13 cellular contexts compared by ENCODE assay signal in genomic region chrX:115268421-115268820, GRCh38. TPM values are rescaled to one million over a fixed set of nuclear protein-coding genes. Genes with fewer than 3 reads are reported as not detected.
DNase-seq lines count a peak whose midpoint lies in the region; TF ChIP-seq lines count a peak whose summit lies in the region.
"Had no signal": no experiment of that assay in that cellular context is flagged by ENCODE, and none has a peak within 500 bp of the region (broad histone marks: within the 10 kb centered on the region; RNA-seq: fewer than 3 reads in every experiment).

No MANE protein-coding gene starts in this region.

- no peaks in the 10 kb centered on the region for H3K36me3 ChIP-seq in breast epithelium
- H3K36me3 ChIP-seq: esophagus muscularis mucosa had no signal

- intact Hi-C loops in MCF 10A (cut with micrococcal nuclease) = no loop called here
- intact Hi-C loops in breast epithelium (cut with DNase I; ENCODE audit: low total_unique reads) = no loop called here

- H3K4me3 ChIP-seq in breast epithelium (no peak overlapping the region), NB4 (ENCODE audit: low read depth, low read length) (no peak overlapping the region), epithelial cell of proximal tubule (ENCODE audit: low read depth, low read length) (no peak overlapping the region)
- H3K4me3 ChIP-seq: esophagus muscularis mucosa had no signal

- POLR2A ChIA-PET in MCF 10A (lab: Yijun Ruan, JAX) = no interaction called here

- TF ChIP-seq POLR2A in breast epithelium (IDR thresholded peaks at IDR 0.05) = no peak
- no peak for TF ChIP-seq POLR2A in NB4 (IDR thresholded peaks at IDR 0.05; ENCODE audit: extremely low read depth, insufficient read length)

- CTCF ChIA-PET in MCF 10A (lab: Yijun Ruan, JAX) = no interaction called here

- TF ChIP-seq CTCF in MCF 10A (IDR thresholded peaks at IDR 0.05; ENCODE audit: unreplicated experiment) (no peak), breast epithelium (IDR thresholded peaks at IDR 0.05) (no peak), NB4 (IDR thresholded peaks at IDR 0.05; ENCODE audit: low read depth, low read length) (peak; percentile 16), epithelial cell of proximal tubule (conservative IDR thresholded peaks at IDR 0.05; ENCODE audit: low read depth, low read length) (peak; percentile 44), type B pancreatic cell (conservative IDR thresholded peaks at IDR 0.05) (peak; percentile 67)

- H3K9me3 Mint-ChIP-seq in MCF 10A (ENCODE audit: unreplicated experiment) (no peaks in the 10 kb centered on the region), type B pancreatic cell (no peaks in the 10 kb centered on the region)

- H3K27ac ChIP-seq in breast epithelium = no peak overlapping the region
- H3K27ac ChIP-seq: esophagus muscularis mucosa had no signal

- H3K36me3 Mint-ChIP-seq in MCF 10A (ENCODE audit: insufficient read depth, unreplicated experiment) (peaks cover 3% of the 10 kb centered on the region), type B pancreatic cell (no peaks in the 10 kb centered on the region)
- H3K36me3 Mint-ChIP-seq: naive B cell had no signal

- H3K4me3 Mint-ChIP-seq in MCF 10A (ENCODE audit: unreplicated experiment) = no peak overlapping the region
- no peak overlapping the region for H3K4me3 Mint-ChIP-seq in type B pancreatic cell
- H3K4me3 Mint-ChIP-seq: CD4-positive, alpha-beta T cell; naive B cell had no signal

- no peaks in the 10 kb centered on the region for H3K4me1 ChIP-seq in breast epithelium
- H3K4me1 ChIP-seq: esophagus muscularis mucosa had no signal

- H3K4me1 Mint-ChIP-seq in MCF 10A (ENCODE audit: insufficient read depth, unreplicated experiment) = no peaks in the 10 kb centered on the region
- H3K4me1 Mint-ChIP-seq in type B pancreatic cell (ENCODE audit: unreplicated experiment) = no peaks in the 10 kb centered on the region
- H3K4me1 Mint-ChIP-seq: naive B cell had no signal

- peaks cover 0 to 34% of the 10 kb centered on the region in 2 donors for H3K27me3 ChIP-seq in breast epithelium
- H3K27me3 ChIP-seq: esophagus muscularis mucosa had no signal

- H3K27ac Mint-ChIP-seq in MCF 10A (ENCODE audit: low read depth, unreplicated experiment) (no peak overlapping the region), type B pancreatic cell (no peak overlapping the region)
- H3K27ac Mint-ChIP-seq: CD4-positive, alpha-beta T cell; naive B cell had no signal

- DNase-seq in MCF 10A (ENCODE audit: unreplicated experiment) = peak; percentile 9
- DNase-seq in breast epithelium (ENCODE audit: low spot score in 2 of 2) = no peak
- DNase-seq in NB4 (ENCODE audit: low read depth) = peak; percentile 4
- DNase-seq in epithelial cell of proximal tubule (ENCODE audit: low read depth) = no peak
- no peak for DNase-seq in type B pancreatic cell (ENCODE audit: extremely low spot score, unreplicated experiment)
- no peak for DNase-seq in AG20443 (ENCODE audit: low spot score)
- DNase-seq in NCI-H446 treated with DMSO at 0.1 percent for 48 hours (lab: John Stamatoyannopoulos, UW) = no peak
- no peak for DNase-seq in DMS153 treated with DMSO at 0.1 percent for 48 hours (lab: John Stamatoyannopoulos, UW; ENCODE audit: unreplicated experiment)
- DNase-seq: activated gamma-delta T cell treated with Interleukin-2 at 50 U/mL for 16 hours; CD4-positive, alpha-beta T cell; naive B cell; NCI-H226 had no signal

- no TSS peak for BruUV-seq in MCF 10A (replicated peaks; lab: Mats Ljungman, UMichigan)

- H3K9me3 ChIP-seq in breast epithelium = no peaks in the 10 kb centered on the region
- H3K9me3 ChIP-seq: esophagus muscularis mucosa had no signal

- H3K27me3 Mint-ChIP-seq in MCF 10A (ENCODE audit: insufficient read depth, unreplicated experiment) (peaks cover 50% of the 10 kb centered on the region), type B pancreatic cell (no peaks in the 10 kb centered on the region)
- H3K27me3 Mint-ChIP-seq: CD4-positive, alpha-beta T cell; naive B cell had no signal

RNA-seq across cellular contexts. Expression of gene LUZP4, which starts 21.1 kb away (rescaled TPM):
- total RNA-seq in MCF 10A (2022) (not detected in 2 replicates), breast epithelium (not detected), epithelial cell of proximal tubule (not detected in 2 replicates), type B pancreatic cell (ENCODE audit: low replicate concordance) (not detected in 2 replicates)
- total RNA-seq: CD4-positive, alpha-beta T cell; esophagus muscularis mucosa had no signal

RNA-seq across cellular contexts. Expression of gene LRCH2, which starts 34.5 kb away (rescaled TPM):
- total RNA-seq in MCF 10A (2022) = 0.44 and 0.68 TPM in 2 replicates
- total RNA-seq in breast epithelium = 1 to 10 TPM; 2.0 to 3.9 (median 2.6) TPM
- 0.75 and 2.2 TPM in 2 replicates for total RNA-seq in epithelial cell of proximal tubule
- total RNA-seq in type B pancreatic cell (ENCODE audit: low replicate concordance) = 4.8 and 12.5 TPM in 2 replicates
- total RNA-seq: CD4-positive, alpha-beta T cell had no signal

Comparison
In these comparisons a context has a peak if more than half of its experiments do, and no peak if none do; other contexts are left out.
1. DNase-seq: peak in MCF 10A (single experiment) and NB4 (single experiment); none in breast epithelium (0 of 2), epithelial cell of proximal tubule (single experiment), type B pancreatic cell (single experiment), AG20443 (single experiment), NCI-H446 treated with DMSO at 0.1 percent for 48 hours (single experiment) and DMS153 treated with DMSO at 0.1 percent for 48 hours (single experiment).
2. CTCF ChIP-seq: peak in NB4 (single experiment), epithelial cell of proximal tubule (single experiment) and type B pancreatic cell (single experiment); none in MCF 10A (single experiment) and breast epithelium (0 of 3).